In genomic region chr3:100400782-100401673, GRCh38 we compare ENCODE assay signal across 8 cellular contexts. TPM values are rescaled to one million over a fixed set of nuclear protein-coding genes. Genes with fewer than 3 reads are reported as not detected.
DNase-seq lines count a peak whose midpoint lies in the region; ATAC-seq lines count a peak whose summit lies in the region.

A gene with protein sequence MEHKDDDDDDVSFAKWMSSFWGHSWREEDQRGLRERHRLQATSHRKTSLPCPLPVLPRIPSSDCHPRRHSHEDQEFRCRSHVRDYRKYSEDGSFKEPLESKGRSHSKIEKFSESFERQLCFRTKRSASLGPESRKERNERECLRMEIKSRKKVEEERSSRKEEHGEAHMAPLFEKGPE (plus strand): TSS chr3:100401539. CDS start chr3:100429730, 28,191 bp downstream.
Gene TOMM70 (minus strand): TSS chr3:100401089. CDS start chr3:100400949, 140 bp downstream.

- no peaks in the 10 kb centered on the region for H3K9me3 Mint-ChIP-seq in effector memory CD8-positive, alpha-beta T cell

- peaks cover 16% of the 10 kb centered on the region for H3K36me3 Mint-ChIP-seq in effector memory CD8-positive, alpha-beta T cell (ENCODE audit: insufficient read depth)

- peak; percentile 94 for DNase-seq in COLO668 (lab: John Stamatoyannopoulos, UW; ENCODE audit: unreplicated experiment)
- peak; percentile 100 for DNase-seq in HT-29 (ENCODE audit: low spot score)
- DNase-seq in NK-92 treated with Interleukin-12 subunit alpha and Interleukin-12 subunit beta, amount 100 ng/mL, for 24 hours (lab: John Stamatoyannopoulos, UW), result peak; percentile 93
- DNase-seq in activated CD8-positive, alpha-beta memory T cell treated with anti-CD3 and anti-CD28 coated beads for 4 hours (ENCODE audit: low read depth in 2 of 2), result peak; percentile 85 to 90
- DNase-seq in effector memory CD8-positive, alpha-beta T cell, result peak; percentile 87 to 94 (median 94)
- peak; percentile 99 for DNase-seq in medulla oblongata (ENCODE audit: extremely low spot score)
- DNase-seq in stimulated activated CD4-positive, alpha-beta T cell treated with anti-CD3 and anti-CD28 coated beads, TNF-alpha, amount 100 ng/mL, for 48 hours (ENCODE audit: low read depth in 3 of 3), result peak; percentile 92 to 97 (median 92)

- no peaks in the 10 kb centered on the region for H3K27me3 Mint-ChIP-seq in effector memory CD8-positive, alpha-beta T cell

- ATAC-seq in GM21360 (IDR thresholded peaks at IDR 0.05; ENCODE audit: unreplicated experiment), result peak; percentile 85
- ATAC-seq in effector memory CD8-positive, alpha-beta T cell (replicated peaks), result peak; percentile 83

- peak within 1 kb of the TSS; percentile 93 to 97 for H3K27ac Mint-ChIP-seq in effector memory CD8-positive, alpha-beta T cell

- peak within 1 kb of the TSS; percentile 94 to 98 for H3K4me3 Mint-ChIP-seq in effector memory CD8-positive, alpha-beta T cell

- peaks cover 22 to 43% of the 10 kb centered on the region in 2 donors for H3K4me1 Mint-ChIP-seq in effector memory CD8-positive, alpha-beta T cell (ENCODE audit: low read depth in 2 of 2)

RNA-seq across cellular contexts. Expression of the first gene that starts in this region (rescaled TPM):
- total RNA-seq in HT-29 (2014; rRNA removed; shearing (Covaris generic)), result 0.81 and 1.9 TPM in 2 replicates

RNA-seq across cellular contexts. Expression of gene TOMM70, which starts in this region (rescaled TPM):
- total RNA-seq in HT-29 (2014; rRNA removed; shearing (Covaris generic)), result 43.7 and 49.3 TPM in 2 replicates

Comparison
In these comparisons a context has a peak if more than half of its experiments do, and no peak if none do; other contexts are left out.
1. Peak in every context shown above with its lines: DNase-seq and ATAC-seq.